Comparison of ENCODE assay signal across 1 cellular context in genomic region chr20:1242099-1242498, GRCh38.
TF ChIP-seq lines count a peak whose summit lies in the region.

No MANE protein-coding gene starts in this region.

TF ChIP-seq in endothelial cell of umbilical vein, 7 proteins besides CTCF, POLR2A, EP300 and RAD21:
- TF ChIP-seq MYC (IDR thresholded peaks at IDR 0.05; ENCODE audit: low read depth, low read length) (no peak), MAX (IDR thresholded peaks at IDR 0.05; ENCODE audit: insufficient read depth, insufficient read length) (no peak)
